8 cellular contexts compared by ENCODE assay signal in genomic region chr11:85811624-85812023, GRCh38. TPM values are rescaled to one million over a fixed set of nuclear protein-coding genes. Genes with fewer than 3 reads are reported as not detected.
DNase-seq lines count a peak whose midpoint lies in the region; ATAC-seq and TF ChIP-seq lines count a peak whose summit lies in the region.

No MANE protein-coding gene starts in this region.

- peaks cover 0 to 10% of the 10 kb centered on the region in 2 donors for H3K4me1 ChIP-seq in right atrium auricular region
- peaks cover 7% of the 10 kb centered on the region for H3K4me1 ChIP-seq in colonic mucosa
- peaks cover 12% of the 10 kb centered on the region for H3K4me1 ChIP-seq in vagina

- peak overlapping the region in 2 of 6 donors; percentile 16 to 54 for H3K27ac Mint-ChIP-seq in naive B cell

- H3K27me3 Mint-ChIP-seq in naive B cell, result peaks cover 6 to 17% (median 13%) of the 10 kb centered on the region in 3 donors

- H3K27ac ChIP-seq in right atrium auricular region (no peak overlapping the region), colonic mucosa (peak overlapping the region; percentile 46), vagina (no peak overlapping the region)

- H3K9me3 ChIP-seq in right atrium auricular region (no peaks in the 10 kb centered on the region), colonic mucosa (no peaks in the 10 kb centered on the region), vagina (no peaks in the 10 kb centered on the region)

- TF ChIP-seq POLR2A in vagina (IDR thresholded peaks at IDR 0.05), result no peak

- H3K4me3 Mint-ChIP-seq in naive B cell, result peak overlapping the region; percentile 77 to 91 (median 86)

- intact Hi-C loops in Right ventricle myocardium inferior (cut with DNase I) (loop anchor here (1.0 kb wide), 1 partner anchor 147 kb away; no protein-coding TSS in a partner anchor), colonic mucosa (cut with DNase I) (no loop called here), vagina (cut with DNase I) (no loop called here)

- no peaks in the 10 kb centered on the region for H3K36me3 Mint-ChIP-seq in naive B cell

- H3K4me1 Mint-ChIP-seq in naive B cell, result peaks cover 14 to 19% (median 18%) of the 10 kb centered on the region in 3 donors

- no peaks in the 10 kb centered on the region for H3K27me3 ChIP-seq in right atrium auricular region
- H3K27me3 ChIP-seq in colonic mucosa, result no peaks in the 10 kb centered on the region
- no peaks in the 10 kb centered on the region for H3K27me3 ChIP-seq in vagina

- TF ChIP-seq CTCF in right atrium auricular region (IDR thresholded peaks at IDR 0.05) (no peak), colonic mucosa (IDR thresholded peaks at IDR 0.05) (no peak), vagina (IDR thresholded peaks at IDR 0.05) (no peak)

- no peak for ATAC-seq in Right ventricle myocardium inferior
- no peak for ATAC-seq in naive B cell (ENCODE audit: low read depth in 2 of 2)
- no peak for ATAC-seq in HG03571 (IDR thresholded peaks at IDR 0.05; ENCODE audit: unreplicated experiment)

- no peaks in the 10 kb centered on the region for H3K9me3 Mint-ChIP-seq in naive B cell

- H3K9ac ChIP-seq in colonic mucosa (ENCODE audit: low read depth in 2 of 2, low read length in 2 of 2), result peak overlapping the region in 1 of 2 donors; percentile 71

- H3K4me3 ChIP-seq in right atrium auricular region (peak overlapping the region; percentile 52 to 57), colonic mucosa (peak overlapping the region; percentile 76), vagina (peak overlapping the region; percentile 64 to 65)

- H3K36me3 ChIP-seq in right atrium auricular region (no peaks in the 10 kb centered on the region), colonic mucosa (no peaks in the 10 kb centered on the region), vagina (no peaks in the 10 kb centered on the region)

- DNase-seq in right atrium auricular region (ENCODE audit: low spot score) (no peak), Right ventricle myocardium inferior (ENCODE audit: missing footprints) (no peak), colonic mucosa (no peak), naive B cell (no peak), vagina (ENCODE audit: extremely low spot score in 2 of 2) (no peak), NCI-H2171 (lab: John Stamatoyannopoulos, UW) (no peak), DMS79 (lab: John Stamatoyannopoulos, UW) (no peak)

RNA-seq across cellular contexts. Expression of gene SYTL2, which starts 0.7 kb away (rescaled TPM):
- total RNA-seq in right atrium auricular region, result 10 to 100 TPM in 1 of 2 donors, 1 to 10 TPM in 1; 5.0 to 12.1 TPM
- 2.4 TPM for total RNA-seq in Right ventricle myocardium inferior
- total RNA-seq in colonic mucosa, result 100 to 1,000 TPM; 168 to 170 TPM
- under 1 TPM in 4 of 6 donors, not detected in 2; 0.32 to 1.00 (median 0.55) TPM for polyA plus RNA-seq in naive B cell (ENCODE audit: low read depth in 6 of 6)
- 17.4 TPM for total RNA-seq in vagina

RNA-seq across cellular contexts. Expression of gene CCDC83, which starts 43.6 kb away (rescaled TPM):
- total RNA-seq in right atrium auricular region, result not detected
- total RNA-seq in Right ventricle myocardium inferior, result not detected
- not detected for total RNA-seq in colonic mucosa
- not detected for polyA plus RNA-seq in naive B cell (ENCODE audit: low read depth in 6 of 6)
- total RNA-seq in vagina, result not detected
